30 cellular contexts compared by ENCODE assay signal in genomic region chr3:177437513-177438337, GRCh38.
"Had no signal": no experiment of that assay in that cellular context is flagged by ENCODE, and none has a peak within 500 bp of the region (broad histone marks: within the 10 kb centered on the region; RNA-seq: fewer than 3 reads in every experiment).

No MANE protein-coding gene starts in this region.

- H3K4me3 ChIP-seq: heart right ventricle, left lung, lung, skin epidermis, stomach, thyroid gland, upper lobe of right lung had no signal

- DNase-seq: activated CD4-positive, alpha-beta T cell treated with anti-CD3 and anti-CD28 coated beads for 4 hours; activated CD4-positive, alpha-beta T cell treated with anti-CD3 and anti-CD28 coated beads, Interleukin-2, amount 50 U/mL, for 48 hours; activated CD8-positive, alpha-beta memory T cell treated with anti-CD3 and anti-CD28 coated beads, Interleukin-2, amount 50 U/mL, for 4 hours; activated gamma-delta T cell treated with Interleukin-2 at 50 U/mL for 16 hours; activated naive CD4-positive, alpha-beta T cell treated with anti-CD3 and anti-CD28 coated beads, Interleukin-2, amount 50 U/mL, for 16 hours; activated T-cell treated with anti-CD3 and anti-CD28 coated beads, Interleukin-2, amount 50 U/mL, for 1 hour; amniotic stem cell; brain microvascular endothelial cell; cortex of kidney; effector memory CD8-positive, alpha-beta T cell; erythroblast; foreskin melanocyte; heart right ventricle; kidney glomerular epithelial cell; left lung; posterior cingulate gyrus; stimulated activated CD4-positive, alpha-beta T cell treated with anti-CD3 and anti-CD28 coated beads, Interleukin-1b, Interleukin-23, amount 100 ng/mL, for 48 hours; stimulated activated CD4-positive, alpha-beta T cell treated with anti-CD3 and anti-CD28 coated beads, Interleukin-4, amount 100 ng/mL, for 4 hours; stimulated activated CD8-positive, alpha-beta memory T cell treated with anti-CD3 and anti-CD28 coated beads, Interleukin-4, amount 100 ng/mL, for 48 hours; stimulated activated naive B cell treated with anti-CD40 and anti-IgM and Interleukin-4, amounts not matched to agents 10 μg/mL and 1 μg/mL and 100 μg/mL, for 72 hours; stomach; T-helper 2 cell; thyroid gland; upper lobe of right lung had no signal

- H3K27ac ChIP-seq: brain microvascular endothelial cell, heart right ventricle, left lung, stomach, thyroid gland, upper lobe of right lung, VCaP had no signal

- H3K9me3 ChIP-seq: heart right ventricle, left lung, stomach, thyroid gland, upper lobe of right lung had no signal

- H3K27me3 Mint-ChIP-seq: activated T-helper 17 cell treated with anti-CD3 and anti-CD28 coated beads, Interleukin-2, amount 50 U/mL, for 72 hours; effector memory CD8-positive, alpha-beta T cell; stimulated activated naive B cell treated with anti-CD40 and anti-IgM and Interleukin-4, amounts not matched to agents 10 μg/mL and 1 μg/mL and 100 μg/mL, for 72 hours had no signal

- H3K36me3 ChIP-seq: brain microvascular endothelial cell, heart right ventricle, left lung, stomach, thyroid gland, upper lobe of right lung had no signal

- H3K4me3 Mint-ChIP-seq: activated T-helper 17 cell treated with anti-CD3 and anti-CD28 coated beads, Interleukin-2, amount 50 U/mL, for 72 hours; effector memory CD8-positive, alpha-beta T cell; nephron; stimulated activated naive B cell treated with anti-CD40 and anti-IgM and Interleukin-4, amounts not matched to agents 10 μg/mL and 1 μg/mL and 100 μg/mL, for 72 hours had no signal

- H3K36me3 Mint-ChIP-seq: stimulated activated naive B cell treated with anti-CD40 and anti-IgM and Interleukin-4, amounts not matched to agents 10 μg/mL and 1 μg/mL and 100 μg/mL, for 72 hours had no signal

- H3K9me3 Mint-ChIP-seq: activated T-helper 17 cell treated with anti-CD3 and anti-CD28 coated beads, Interleukin-2, amount 50 U/mL, for 72 hours; effector memory CD8-positive, alpha-beta T cell; nephron; stimulated activated naive B cell treated with anti-CD40 and anti-IgM and Interleukin-4, amounts not matched to agents 10 μg/mL and 1 μg/mL and 100 μg/mL, for 72 hours had no signal

- ATAC-seq: activated T-helper 17 cell treated with anti-CD3 and anti-CD28 coated beads, Interleukin-2, amount 50 U/mL, for 72 hours; effector memory CD8-positive, alpha-beta T cell; left lung; sciatic nerve; stimulated activated naive B cell treated with anti-CD40 and anti-IgM and Interleukin-4, amounts not matched to agents 10 μg/mL and 1 μg/mL and 100 μg/mL, for 72 hours; upper lobe of right lung had no signal

- H3K27me3 ChIP-seq: brain microvascular endothelial cell, heart right ventricle, left lung, stomach, thyroid gland, upper lobe of right lung had no signal
